Comparison of ENCODE assay signal across 11 cellular contexts in genomic region chr3:151219056-151219455, GRCh38. TPM values are rescaled to one million over a fixed set of nuclear protein-coding genes. Genes with fewer than 3 reads are reported as not detected.
DNase-seq lines count a peak whose midpoint lies in the region; ATAC-seq and TF ChIP-seq lines count a peak whose summit lies in the region.
"Had no signal": no experiment of that assay in that cellular context is flagged by ENCODE, and none has a peak within 500 bp of the region (broad histone marks: within the 10 kb centered on the region; RNA-seq: fewer than 3 reads in every experiment).

No MANE protein-coding gene starts in this region.

- no peak overlapping the region for H3K9ac ChIP-seq in GM23248

- peaks cover 36% of the 10 kb centered on the region for H3K4me1 ChIP-seq in GM23248 (ENCODE audit: insufficient read depth)

- peak; percentile 94 for ATAC-seq in activated T-helper 17 cell treated with anti-CD3 and anti-CD28 coated beads, Interleukin-2, amount 50 U/mL, for 72 hours (replicated peaks)
- no peak for ATAC-seq in HG03039 (IDR thresholded peaks at IDR 0.05; ENCODE audit: unreplicated experiment)
- ATAC-seq in CD4-positive, alpha-beta T cell (ENCODE audit: poor library complexity): no peak
- ATAC-seq in GM19395 (IDR thresholded peaks at IDR 0.05; ENCODE audit: unreplicated experiment): no peak

- no peaks in the 10 kb centered on the region for H4K20me1 ChIP-seq in GM23248 (ENCODE audit: insufficient read depth)

- H3K27me3 ChIP-seq in GM23248 (replicated peaks; ENCODE audit: insufficient read depth): no peaks in the 10 kb centered on the region
- no peaks in the 10 kb centered on the region for H3K27me3 ChIP-seq in CD4-positive, alpha-beta T cell (ENCODE audit: control insufficient read depth, insufficient read depth, low read length)

- peaks cover 13% of the 10 kb centered on the region; the same call in 1 of the 2 replicates for H3F3A ChIP-seq in GM23248 (ENCODE audit: insufficient read depth)

- peaks cover 7% of the 10 kb centered on the region for H3K9me3 Mint-ChIP-seq in activated T-helper 17 cell treated with anti-CD3 and anti-CD28 coated beads, Interleukin-2, amount 50 U/mL, for 72 hours
- peaks cover 20% of the 10 kb centered on the region for H3K9me3 Mint-ChIP-seq in activated CD4-positive, alpha-beta memory T cell treated with anti-CD3 and anti-CD28 coated beads for 36 hours
- peaks cover 5% of the 10 kb centered on the region for H3K9me3 Mint-ChIP-seq in CD4-positive, alpha-beta T cell

- no peaks in the 10 kb centered on the region for H3K36me3 Mint-ChIP-seq in activated T-helper 17 cell treated with anti-CD3 and anti-CD28 coated beads, Interleukin-2, amount 50 U/mL, for 72 hours (ENCODE audit: low read depth)
- peaks cover 10% of the 10 kb centered on the region for H3K36me3 Mint-ChIP-seq in activated CD4-positive, alpha-beta memory T cell treated with anti-CD3 and anti-CD28 coated beads for 36 hours
- no peaks in the 10 kb centered on the region for H3K36me3 Mint-ChIP-seq in CD4-positive, alpha-beta T cell (ENCODE audit: low read depth)

- peak overlapping the region; percentile 59 for H3K4me2 ChIP-seq in GM23248 (ENCODE audit: unreplicated experiment)

- H3K4me3 ChIP-seq in GM23248: no peak overlapping the region

- no peaks in the 10 kb centered on the region for H3K27me3 Mint-ChIP-seq in activated T-helper 17 cell treated with anti-CD3 and anti-CD28 coated beads, Interleukin-2, amount 50 U/mL, for 72 hours
- no peaks in the 10 kb centered on the region for H3K27me3 Mint-ChIP-seq in activated CD4-positive, alpha-beta memory T cell treated with anti-CD3 and anti-CD28 coated beads for 36 hours
- H3K27me3 Mint-ChIP-seq in CD4-positive, alpha-beta T cell: no peaks in the 10 kb centered on the region

- no peaks in the 10 kb centered on the region for H3K79me2 ChIP-seq in GM23248 (ENCODE audit: insufficient read depth)

- no peak overlapping the region for H3K4me3 Mint-ChIP-seq in activated T-helper 17 cell treated with anti-CD3 and anti-CD28 coated beads, Interleukin-2, amount 50 U/mL, for 72 hours
- no peak overlapping the region for H3K4me3 Mint-ChIP-seq in activated CD4-positive, alpha-beta memory T cell treated with anti-CD3 and anti-CD28 coated beads for 36 hours
- H3K4me3 Mint-ChIP-seq in CD4-positive, alpha-beta T cell: no peak overlapping the region
- H3K4me3 Mint-ChIP-seq: neural crest cell had no signal

- POLR2A ChIA-PET in activated CD4-positive, alpha-beta memory T cell treated with anti-CD3 and anti-CD28 coated beads for 36 hours (lab: Charles Lee): interaction anchor here (0.5 to 1.0 kb wide), 2 partner anchors 392 to 1001 kb away, joined by 3 read pairs; no protein-coding TSS in a partner anchor
- POLR2A ChIA-PET in CD4-positive, alpha-beta T cell (lab: Charles Lee): no interaction called here

- peak overlapping the region; percentile 39 for H3K27ac Mint-ChIP-seq in activated T-helper 17 cell treated with anti-CD3 and anti-CD28 coated beads, Interleukin-2, amount 50 U/mL, for 72 hours
- H3K27ac Mint-ChIP-seq in activated CD4-positive, alpha-beta memory T cell treated with anti-CD3 and anti-CD28 coated beads for 36 hours: no peak overlapping the region
- H3K27ac Mint-ChIP-seq in CD4-positive, alpha-beta T cell: no peak overlapping the region

- H3K36me3 ChIP-seq in GM23248 (ENCODE audit: low read depth): no peaks in the 10 kb centered on the region

- WGBS in GM23248 (ENCODE audit: low coverage in 1 of 2, low lambda C conversion rate in 2 of 2, missing lambda C conversion rate in 2 of 2), 2 experiments: 0 to 5% methylated on average over 1 of the region's 1 CpG

- TF ChIP-seq CTCF in CD4-positive, alpha-beta T cell (IDR thresholded peaks at IDR 0.05): no peak

- no peak overlapping the region for H2AFZ ChIP-seq in GM23248

- H3K9me3 ChIP-seq in GM23248 (ENCODE audit: low read depth): no peaks in the 10 kb centered on the region
- H3K9me3 ChIP-seq in CD4-positive, alpha-beta T cell (ENCODE audit: control insufficient read depth, low read length): no peaks in the 10 kb centered on the region

- DNase-seq in AG20443 (ENCODE audit: low spot score): peak; percentile 61
- DNase-seq in GM23248: peak; percentile 91
- DNase-seq in iris pigment epithelial cell (ENCODE audit: low read depth): peak; percentile 84
- DNase-seq in activated CD4-positive, alpha-beta memory T cell treated with anti-CD3 and anti-CD28 coated beads for 36 hours: no peak
- no peak for DNase-seq in CD4-positive, alpha-beta T cell
- DNase-seq: Calu3, NCI-H748 treated with DMSO at 0.1 percent for 48 hours had no signal

- CTCF ChIA-PET in activated CD4-positive, alpha-beta memory T cell treated with anti-CD3 and anti-CD28 coated beads for 36 hours (lab: Charles Lee): interaction anchor here (0.8 to 1.6 kb wide), 5 partner anchors 9 to 36 kb away, joined by 3 to 6 read pairs (median 5); no protein-coding TSS in a partner anchor
- CTCF ChIA-PET in CD4-positive, alpha-beta T cell (lab: Charles Lee): interaction anchor here (1.0 to 1.4 kb wide), 2 partner anchors 9 to 26 kb away, joined by 3 to 5 read pairs; no protein-coding TSS in a partner anchor

- in situ Hi-C loops in GM23248 (cut with MboI): no loop called here

- no peaks in the 10 kb centered on the region for H3K9me2 ChIP-seq in GM23248 (ENCODE audit: insufficient read depth)

- peaks cover 12% of the 10 kb centered on the region for H3K4me1 Mint-ChIP-seq in activated T-helper 17 cell treated with anti-CD3 and anti-CD28 coated beads, Interleukin-2, amount 50 U/mL, for 72 hours
- H3K4me1 Mint-ChIP-seq in activated CD4-positive, alpha-beta memory T cell treated with anti-CD3 and anti-CD28 coated beads for 36 hours (ENCODE audit: low read depth): peaks cover 18% of the 10 kb centered on the region
- H3K4me1 Mint-ChIP-seq in CD4-positive, alpha-beta T cell (ENCODE audit: low read depth): no peaks in the 10 kb centered on the region
- H3K4me1 Mint-ChIP-seq: neural crest cell had no signal

- intact Hi-C loops in activated CD4-positive, alpha-beta memory T cell treated with anti-CD3 and anti-CD28 coated beads for 36 hours (cut with micrococcal nuclease): no loop called here
- intact Hi-C loops in CD4-positive, alpha-beta T cell (cut with DNase I, micrococcal nuclease): no loop called here

- peak overlapping the region; percentile 18; the same call in 1 of the 2 replicates for H3K27ac ChIP-seq in GM23248
- no peak overlapping the region for H3K27ac ChIP-seq in CD4-positive, alpha-beta T cell (ENCODE audit: low read depth, low read length)

RNA-seq across cellular contexts. Expression of gene GPR171, which starts 16.0 kb away (rescaled TPM):
- not detected in 2 replicates for total RNA-seq in GM23248 (2014; rRNA removed; shearing (Covaris generic))
- polyA plus RNA-seq in GM23248 (2016; fragmentation: Nextera tagmentation; extraction: Ambion mirVana): not detected in 2 replicates
- 100 to 1,000 TPM; 108 to 131 TPM for total RNA-seq in activated T-helper 17 cell treated with anti-CD3 and anti-CD28 coated beads, Interleukin-2, amount 50 U/mL, for 72 hours
- total RNA-seq in activated CD4-positive, alpha-beta memory T cell treated with anti-CD3 and anti-CD28 coated beads for 36 hours: 10 to 100 TPM; 70.7 to 74.0 TPM
- 10 to 100 TPM in 1 of 2 experiments, 1 to 10 TPM in 1; 9.7 to 16.7 TPM for total RNA-seq in CD4-positive, alpha-beta T cell
- total RNA-seq: Calu3, neural crest cell had no signal

RNA-seq across cellular contexts. Expression of gene P2RY14, which starts 59.3 kb away (rescaled TPM):
- total RNA-seq in GM23248 (2014; rRNA removed; shearing (Covaris generic)): not detected in 2 replicates
- not detected in 2 replicates for polyA plus RNA-seq in GM23248 (2016; fragmentation: Nextera tagmentation; extraction: Ambion mirVana)
- total RNA-seq in activated T-helper 17 cell treated with anti-CD3 and anti-CD28 coated beads, Interleukin-2, amount 50 U/mL, for 72 hours: 1 to 10 TPM in 1 of 2 donors, under 1 TPM in 1; 0.90 to 1.3 TPM
- under 1 TPM; 0.17 to 0.26 TPM for total RNA-seq in activated CD4-positive, alpha-beta memory T cell treated with anti-CD3 and anti-CD28 coated beads for 36 hours
- total RNA-seq in CD4-positive, alpha-beta T cell: under 1 TPM in 1 of 2 experiments, not detected in 1; 0.22 TPM
- total RNA-seq: Calu3, neural crest cell had no signal

Comparison
In these comparisons a context has a peak if more than half of its experiments do, and no peak if none do; other contexts are left out.
1. DNase-seq: peak in AG20443 (single experiment), GM23248 (single experiment) and iris pigment epithelial cell (single experiment); none in activated CD4-positive, alpha-beta memory T cell treated with anti-CD3 and anti-CD28 coated beads for 36 hours (single experiment) and CD4-positive, alpha-beta T cell (0 of 10).
2. RNA of gene GPR171, which starts 16.0 kb away (total RNA-seq): 108 to 131 TPM in activated T-helper 17 cell treated with anti-CD3 and anti-CD28 coated beads, Interleukin-2, amount 50 U/mL, for 72 hours, 70.7 to 74.0 TPM in activated CD4-positive, alpha-beta memory T cell treated with anti-CD3 and anti-CD28 coated beads for 36 hours and 9.7 to 16.7 TPM in CD4-positive, alpha-beta T cell; not detected in GM23248; every median in the first group is over 10 times any median in the second.